1 cellular context compared by ENCODE assay signal in the genomic region with DNA sequence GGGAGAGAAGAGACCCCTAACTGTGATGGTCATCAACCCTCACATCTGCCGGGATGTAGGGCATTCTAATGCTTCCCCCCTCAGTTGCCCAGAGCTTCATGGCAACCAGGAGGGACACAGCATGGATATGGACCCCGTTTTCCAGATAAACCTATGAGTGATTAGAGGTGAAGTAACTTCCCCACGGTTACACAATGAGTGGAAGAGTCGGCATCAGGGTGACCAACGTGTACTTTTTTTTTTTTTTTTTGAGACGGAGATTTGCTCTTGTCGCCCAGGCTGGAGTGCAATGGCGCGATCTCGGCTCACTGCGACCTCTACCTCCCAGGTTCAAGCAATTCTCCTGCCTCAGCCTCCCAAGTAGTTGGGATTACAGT.
TF ChIP-seq lines count a peak whose summit lies in the region.

No MANE protein-coding gene starts in this region.

TF ChIP-seq in GM23338, 12 proteins besides CTCF, POLR2A, EP300 and RAD21:
- TF ChIP-seq ZNF462 (CRISPR knock-in tag; IDR thresholded peaks at IDR 0.05) (no peak), STAT1 (IDR thresholded peaks at IDR 0.05; ENCODE audit: unreplicated experiment) (no peak), POLR2AphosphoS5 (IDR thresholded peaks at IDR 0.05; ENCODE audit: low read depth) (no peak), CREB1 (CRISPR knock-in tag; IDR thresholded peaks at IDR 0.05; ENCODE audit: low read depth) (no peak), REST (IDR thresholded peaks at IDR 0.05; ENCODE audit: unreplicated experiment) (no peak), ZNF331 (CRISPR knock-in tag; IDR thresholded peaks at IDR 0.05; ENCODE audit: low read depth) (no peak), JUNB (IDR thresholded peaks at IDR 0.05; ENCODE audit: unreplicated experiment) (no peak), EZH2phosphoT487 (IDR thresholded peaks at IDR 0.05; ENCODE audit: unreplicated experiment) (no peak), EZH2 (IDR thresholded peaks at IDR 0.05; ENCODE audit: low read depth, unreplicated experiment) (no peak), ZNF114 (CRISPR knock-in tag; IDR thresholded peaks at IDR 0.05) (no peak), NANOG (IDR thresholded peaks at IDR 0.05; ENCODE audit: borderline replicate concordance) (no peak)
- TF ChIP-seq, protein P1, sequence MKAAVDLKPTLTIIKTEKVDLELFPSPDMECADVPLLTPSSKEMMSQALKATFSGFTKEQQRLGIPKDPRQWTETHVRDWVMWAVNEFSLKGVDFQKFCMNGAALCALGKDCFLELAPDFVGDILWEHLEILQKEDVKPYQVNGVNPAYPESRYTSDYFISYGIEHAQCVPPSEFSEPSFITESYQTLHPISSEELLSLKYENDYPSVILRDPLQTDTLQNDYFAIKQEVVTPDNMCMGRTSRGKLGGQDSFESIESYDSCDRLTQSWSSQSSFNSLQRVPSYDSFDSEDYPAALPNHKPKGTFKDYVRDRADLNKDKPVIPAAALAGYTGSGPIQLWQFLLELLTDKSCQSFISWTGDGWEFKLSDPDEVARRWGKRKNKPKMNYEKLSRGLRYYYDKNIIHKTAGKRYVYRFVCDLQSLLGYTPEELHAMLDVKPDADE (IDR thresholded peaks at IDR 0.05) = no peak
